ENCODE assay signal across 1 cellular context in genomic region chr4:184470785-184471110, GRCh38.
TF ChIP-seq lines count a peak whose summit lies in the region.

No MANE protein-coding gene starts in this region.

TF ChIP-seq in SK-N-SH, 30 proteins besides CTCF, POLR2A, EP300 and RAD21 (continued from another document):
- TF ChIP-seq PBX3 (IDR thresholded peaks at IDR 0.05) (no peak), MEF2A (IDR thresholded peaks at IDR 0.05; ENCODE audit: borderline replicate concordance, low read depth) (no peak), GABPA (IDR thresholded peaks at IDR 0.05; ENCODE audit: low read depth) (no peak), SIN3A (IDR thresholded peaks at IDR 0.05; ENCODE audit: borderline replicate concordance, low read depth, low read length) (no peak), REST (IDR thresholded peaks at IDR 0.05; ENCODE audit: low read depth, low read length) (no peak), RXRA (IDR thresholded peaks at IDR 0.05; ENCODE audit: borderline replicate concordance, low read depth) (no peak), IRF3 (IDR thresholded peaks at IDR 0.05; ENCODE audit: low read depth, low read length) (no peak), FOXM1 (IDR thresholded peaks at IDR 0.05; ENCODE audit: low read depth) (no peak), FOXJ3 (CRISPR knock-in tag; IDR thresholded peaks at IDR 0.05) (no peak)
